In the genomic region with DNA sequence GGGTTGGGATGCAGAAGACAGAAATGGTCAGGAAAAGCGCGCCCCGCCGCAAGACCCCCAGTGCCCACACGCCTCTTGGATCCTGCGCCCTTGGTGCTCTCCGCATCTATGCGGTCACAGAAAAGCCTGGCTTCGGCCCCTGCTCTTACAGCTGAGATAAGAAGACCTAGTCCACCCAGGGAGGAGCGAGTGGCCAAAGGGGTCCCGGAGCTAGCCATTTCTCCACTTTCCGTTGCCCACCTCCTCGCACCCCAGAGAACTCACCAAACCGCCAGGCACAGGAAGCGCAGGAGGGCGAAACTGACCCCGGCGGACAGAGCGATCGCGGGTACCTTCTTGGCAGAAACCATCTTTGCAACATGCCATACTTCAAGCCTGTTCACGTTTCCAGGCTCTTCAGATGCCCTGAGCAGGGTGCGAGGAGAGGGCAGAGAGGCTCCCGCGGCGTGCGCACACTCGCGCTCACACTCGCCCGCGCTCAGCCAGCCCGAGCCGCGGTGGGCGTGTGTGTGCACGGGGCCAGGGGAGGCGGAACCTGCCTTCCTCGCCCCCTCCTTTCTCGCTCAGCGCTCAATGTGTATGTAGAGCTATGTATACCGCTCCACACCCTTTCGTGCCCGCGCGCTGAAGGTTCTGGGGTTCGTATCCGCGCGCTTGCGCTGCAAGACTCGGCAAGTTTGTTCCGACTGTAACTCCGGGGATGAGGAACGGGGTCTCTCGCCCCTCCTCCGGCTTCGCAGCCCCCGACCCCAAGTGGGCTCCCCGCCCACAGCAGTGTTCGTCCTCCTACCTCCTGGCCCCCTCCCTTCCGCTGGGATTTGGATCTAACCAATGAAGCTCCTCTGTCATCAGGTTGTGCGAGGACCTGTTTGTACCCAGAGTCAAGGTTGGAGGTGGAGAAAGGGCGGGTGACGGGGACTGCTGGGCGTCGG, we compare ENCODE assay signal across 1 cellular context.
TF ChIP-seq lines count a peak whose summit lies in the region.

A gene (minus strand): TSS at position 507 of the 932 bp plus-strand sequence. CDS start 157 bp downstream, at position 350.

TF ChIP-seq in GM12878, 131 proteins besides CTCF, POLR2A, EP300 and RAD21:
- TF ChIP-seq, protein P1, sequence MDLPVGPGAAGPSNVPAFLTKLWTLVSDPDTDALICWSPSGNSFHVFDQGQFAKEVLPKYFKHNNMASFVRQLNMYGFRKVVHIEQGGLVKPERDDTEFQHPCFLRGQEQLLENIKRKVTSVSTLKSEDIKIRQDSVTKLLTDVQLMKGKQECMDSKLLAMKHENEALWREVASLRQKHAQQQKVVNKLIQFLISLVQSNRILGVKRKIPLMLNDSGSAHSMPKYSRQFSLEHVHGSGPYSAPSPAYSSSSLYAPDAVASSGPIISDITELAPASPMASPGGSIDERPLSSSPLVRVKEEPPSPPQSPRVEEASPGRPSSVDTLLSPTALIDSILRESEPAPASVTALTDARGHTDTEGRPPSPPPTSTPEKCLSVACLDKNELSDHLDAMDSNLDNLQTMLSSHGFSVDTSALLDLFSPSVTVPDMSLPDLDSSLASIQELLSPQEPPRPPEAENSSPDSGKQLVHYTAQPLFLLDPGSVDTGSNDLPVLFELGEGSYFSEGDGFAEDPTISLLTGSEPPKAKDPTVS (IDR thresholded peaks at IDR 0.05; ENCODE audit: low read depth, low read length): no peak
- TF ChIP-seq, protein P2, sequence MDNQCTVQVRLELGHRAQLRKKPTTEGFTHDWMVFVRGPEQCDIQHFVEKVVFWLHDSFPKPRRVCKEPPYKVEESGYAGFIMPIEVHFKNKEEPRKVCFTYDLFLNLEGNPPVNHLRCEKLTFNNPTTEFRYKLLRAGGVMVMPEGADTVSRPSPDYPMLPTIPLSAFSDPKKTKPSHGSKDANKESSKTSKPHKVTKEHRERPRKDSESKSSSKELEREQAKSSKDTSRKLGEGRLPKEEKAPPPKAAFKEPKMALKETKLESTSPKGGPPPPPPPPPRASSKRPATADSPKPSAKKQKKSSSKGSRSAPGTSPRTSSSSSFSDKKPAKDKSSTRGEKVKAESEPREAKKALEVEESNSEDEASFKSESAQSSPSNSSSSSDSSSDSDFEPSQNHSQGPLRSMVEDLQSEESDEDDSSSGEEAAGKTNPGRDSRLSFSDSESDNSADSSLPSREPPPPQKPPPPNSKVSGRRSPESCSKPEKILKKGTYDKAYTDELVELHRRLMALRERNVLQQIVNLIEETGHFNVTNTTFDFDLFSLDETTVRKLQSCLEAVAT (IDR thresholded peaks at IDR 0.05): peak; percentile 57; the same call in 1 of the 2 replicates
- TF ChIP-seq, protein P3, sequence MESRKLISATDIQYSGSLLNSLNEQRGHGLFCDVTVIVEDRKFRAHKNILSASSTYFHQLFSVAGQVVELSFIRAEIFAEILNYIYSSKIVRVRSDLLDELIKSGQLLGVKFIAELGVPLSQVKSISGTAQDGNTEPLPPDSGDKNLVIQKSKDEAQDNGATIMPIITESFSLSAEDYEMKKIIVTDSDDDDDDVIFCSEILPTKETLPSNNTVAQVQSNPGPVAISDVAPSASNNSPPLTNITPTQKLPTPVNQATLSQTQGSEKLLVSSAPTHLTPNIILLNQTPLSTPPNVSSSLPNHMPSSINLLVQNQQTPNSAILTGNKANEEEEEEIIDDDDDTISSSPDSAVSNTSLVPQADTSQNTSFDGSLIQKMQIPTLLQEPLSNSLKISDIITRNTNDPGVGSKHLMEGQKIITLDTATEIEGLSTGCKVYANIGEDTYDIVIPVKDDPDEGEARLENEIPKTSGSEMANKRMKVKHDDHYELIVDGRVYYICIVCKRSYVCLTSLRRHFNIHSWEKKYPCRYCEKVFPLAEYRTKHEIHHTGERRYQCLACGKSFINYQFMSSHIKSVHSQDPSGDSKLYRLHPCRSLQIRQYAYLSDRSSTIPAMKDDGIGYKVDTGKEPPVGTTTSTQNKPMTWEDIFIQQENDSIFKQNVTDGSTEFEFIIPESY (IDR thresholded peaks at IDR 0.05): peak; percentile 57; the same call in 1 of the 2 replicates
- TF ChIP-seq BHLHE40 (IDR thresholded peaks at IDR 0.05; ENCODE audit: borderline replicate concordance in 1 of 2, low read depth in 2 of 2, low read length in 1 of 2): peak in 1 of 2 experiments; percentile 50; a peak in 1 of 4 replicates
- TF ChIP-seq DPF2 (IDR thresholded peaks at IDR 0.05): 0 out of 2 replicates have a peak, but pooled peaks have one; percentile 34
- TF ChIP-seq, protein P4, sequence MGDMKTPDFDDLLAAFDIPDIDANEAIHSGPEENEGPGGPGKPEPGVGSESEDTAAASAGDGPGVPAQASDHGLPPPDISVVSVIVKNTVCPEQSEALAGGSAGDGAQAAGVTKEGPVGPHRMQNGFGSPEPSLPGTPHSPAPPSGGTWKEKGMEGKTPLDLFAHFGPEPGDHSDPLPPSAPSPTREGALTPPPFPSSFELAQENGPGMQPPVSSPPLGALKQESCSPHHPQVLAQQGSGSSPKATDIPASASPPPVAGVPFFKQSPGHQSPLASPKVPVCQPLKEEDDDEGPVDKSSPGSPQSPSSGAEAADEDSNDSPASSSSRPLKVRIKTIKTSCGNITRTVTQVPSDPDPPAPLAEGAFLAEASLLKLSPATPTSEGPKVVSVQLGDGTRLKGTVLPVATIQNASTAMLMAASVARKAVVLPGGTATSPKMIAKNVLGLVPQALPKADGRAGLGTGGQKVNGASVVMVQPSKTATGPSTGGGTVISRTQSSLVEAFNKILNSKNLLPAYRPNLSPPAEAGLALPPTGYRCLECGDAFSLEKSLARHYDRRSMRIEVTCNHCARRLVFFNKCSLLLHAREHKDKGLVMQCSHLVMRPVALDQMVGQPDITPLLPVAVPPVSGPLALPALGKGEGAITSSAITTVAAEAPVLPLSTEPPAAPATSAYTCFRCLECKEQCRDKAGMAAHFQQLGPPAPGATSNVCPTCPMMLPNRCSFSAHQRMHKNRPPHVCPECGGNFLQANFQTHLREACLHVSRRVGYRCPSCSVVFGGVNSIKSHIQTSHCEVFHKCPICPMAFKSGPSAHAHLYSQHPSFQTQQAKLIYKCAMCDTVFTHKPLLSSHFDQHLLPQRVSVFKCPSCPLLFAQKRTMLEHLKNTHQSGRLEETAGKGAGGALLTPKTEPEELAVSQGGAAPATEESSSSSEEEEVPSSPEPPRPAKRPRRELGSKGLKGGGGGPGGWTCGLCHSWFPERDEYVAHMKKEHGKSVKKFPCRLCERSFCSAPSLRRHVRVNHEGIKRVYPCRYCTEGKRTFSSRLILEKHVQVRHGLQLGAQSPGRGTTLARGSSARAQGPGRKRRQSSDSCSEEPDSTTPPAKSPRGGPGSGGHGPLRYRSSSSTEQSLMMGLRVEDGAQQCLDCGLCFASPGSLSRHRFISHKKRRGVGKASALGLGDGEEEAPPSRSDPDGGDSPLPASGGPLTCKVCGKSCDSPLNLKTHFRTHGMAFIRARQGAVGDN (IDR thresholded peaks at IDR 0.05): no peak
- TF ChIP-seq ZSCAN29 (IDR thresholded peaks at IDR 0.05): 0 out of 2 replicates have a peak, but pooled peaks have one; percentile 16
- TF ChIP-seq SMAD5 (IDR thresholded peaks at IDR 0.05; ENCODE audit: low read depth): no peak
- no peak for TF ChIP-seq SP1 (IDR thresholded peaks at IDR 0.05; ENCODE audit: low read depth, low read length)
- 0 out of 2 replicates have a peak, but pooled peaks have one; percentile 21 for TF ChIP-seq IKZF1 (conservative IDR thresholded peaks at IDR 0.05)
